2 cellular contexts compared by ENCODE assay signal in the genomic region with DNA sequence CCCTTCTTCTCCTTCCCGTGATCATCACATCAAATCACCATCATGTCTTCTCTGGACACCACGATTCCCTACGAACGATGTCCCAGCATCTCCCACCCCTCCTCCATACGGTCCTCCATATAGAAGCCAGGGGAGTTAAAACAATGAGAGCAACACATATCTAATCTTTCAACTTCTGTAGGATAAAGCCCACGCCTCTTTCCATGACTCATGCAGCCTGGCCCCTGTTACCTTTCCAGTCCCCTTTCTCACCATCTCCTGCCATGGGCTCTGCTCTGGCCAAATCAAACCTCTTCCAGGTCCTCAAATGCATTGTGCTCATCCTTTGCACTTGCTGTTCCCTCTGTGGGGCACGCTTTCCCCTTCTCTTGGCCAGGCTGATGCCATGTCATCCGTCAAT.
TF ChIP-seq lines count a peak whose summit lies in the region.

No MANE protein-coding gene starts in this region.

TF ChIP-seq in IMR-90, 13 proteins besides CTCF, POLR2A, EP300 and RAD21:
- no peak for TF ChIP-seq MAZ (IDR thresholded peaks at IDR 0.05; ENCODE audit: borderline replicate concordance, low read depth, low read length)
- TF ChIP-seq BHLHE40 (IDR thresholded peaks at IDR 0.05; ENCODE audit: low read depth, low read length) = no peak
- no peak for TF ChIP-seq MXI1 (IDR thresholded peaks at IDR 0.05; ENCODE audit: borderline replicate concordance, low read depth, low read length)
- TF ChIP-seq NFE2L2 (IDR thresholded peaks at IDR 0.05; ENCODE audit: low read depth, low read length) = no peak

TF ChIP-seq in H1, 55 proteins besides CTCF, POLR2A, EP300 and RAD21:
- TF ChIP-seq, protein P1, sequence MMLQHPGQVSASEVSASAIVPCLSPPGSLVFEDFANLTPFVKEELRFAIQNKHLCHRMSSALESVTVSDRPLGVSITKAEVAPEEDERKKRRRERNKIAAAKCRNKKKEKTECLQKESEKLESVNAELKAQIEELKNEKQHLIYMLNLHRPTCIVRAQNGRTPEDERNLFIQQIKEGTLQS (IDR thresholded peaks at IDR 0.05; ENCODE audit: insufficient read depth, low read depth, low read length) = no peak
- TF ChIP-seq SIN3A (conservative IDR thresholded peaks at IDR 0.05 in 1 of 2, IDR thresholded peaks at IDR 0.05 in 1 of 2; ENCODE audit: low read depth in 1 of 2, low read length in 2 of 2) (no peak), RNF2 (IDR thresholded peaks at IDR 0.05; ENCODE audit: borderline replicate concordance, low read depth, low read length, missing control alignments, poor library complexity, severe bottlenecking) (no peak), CBX5 (IDR thresholded peaks at IDR 0.05; ENCODE audit: low read depth, low read length) (no peak), BRCA1 (IDR thresholded peaks at IDR 0.05; ENCODE audit: low read depth, low read length) (no peak), EGR1 (IDR thresholded peaks at IDR 0.05; ENCODE audit: borderline replicate concordance, low read depth, low read length) (no peak), ASH2L (IDR thresholded peaks at IDR 0.05; ENCODE audit: low read length) (no peak), RBBP5 (IDR thresholded peaks at IDR 0.05; ENCODE audit: borderline replicate concordance, low read depth, low read length) (no peak), NANOG (IDR thresholded peaks at IDR 0.05; ENCODE audit: insufficient read depth, low read depth, low read length, poor library complexity, severe bottlenecking) (no peak), FOSL1 (IDR thresholded peaks at IDR 0.05; ENCODE audit: insufficient read depth, low read depth, low read length) (no peak), SP1 (IDR thresholded peaks at IDR 0.05; ENCODE audit: low read depth, low read length) (no peak)
